9 cellular contexts compared by ENCODE assay signal in genomic region chr9:128722380-128723351, GRCh38. TPM values are rescaled to one million over a fixed set of nuclear protein-coding genes. Genes with fewer than 3 reads are reported as not detected.
A peak's percentile ranks its signal among the peaks of the same experiment; 100 is the strongest.
DNase-seq lines count a peak whose midpoint lies in the region; ATAC-seq and TF ChIP-seq lines count a peak whose summit lies in the region.
"Had no signal": no experiment of that assay in that cellular context is flagged by ENCODE, and none has a peak within 500 bp of the region (broad histone marks: within the 10 kb centered on the region; RNA-seq: fewer than 3 reads in every experiment).

No MANE protein-coding gene starts in this region.

- no peaks in the 10 kb centered on the region; the same call in 1 of the 2 replicates for H3F3A ChIP-seq in GM23338 (replicated peaks; ENCODE audit: low read depth)
- H3F3A ChIP-seq in PC-9 (ENCODE audit: insufficient read depth, low read depth): peaks cover 19% of the 10 kb centered on the region; the same call in 1 of the 2 replicates

- H4K20me1 ChIP-seq in GM23338 (replicated peaks; ENCODE audit: insufficient read depth) (no peaks in the 10 kb centered on the region; the same call in 1 of the 2 replicates), PC-9 (ENCODE audit: insufficient read depth) (no peaks in the 10 kb centered on the region; the same call in 1 of the 2 replicates)

- H3K9me3 ChIP-seq in PC-9 (ENCODE audit: insufficient read depth, low read depth) (no peaks in the 10 kb centered on the region), skeletal muscle satellite cell (replicated peaks; ENCODE audit: low read length) (no peaks in the 10 kb centered on the region)

- H3K79me2 ChIP-seq in GM23338 (replicated peaks; ENCODE audit: insufficient read depth) (no peaks in the 10 kb centered on the region; the same call in 1 of the 2 replicates), PC-9 (ENCODE audit: low read depth) (no peaks in the 10 kb centered on the region)

- peaks cover 18% of the 10 kb centered on the region for H3K4me1 Mint-ChIP-seq in GM23338
- peaks cover 27% of the 10 kb centered on the region for H3K4me1 Mint-ChIP-seq in endothelial cell (ENCODE audit: unreplicated experiment)

- ATAC-seq in GM23338 (no peak), HG03196 (IDR thresholded peaks at IDR 0.05; ENCODE audit: unreplicated experiment) (no peak)

- H3K4me3 Mint-ChIP-seq in GM23338 (peak overlapping the region; percentile 92), endothelial cell (ENCODE audit: unreplicated experiment) (peak overlapping the region; percentile 81)

- H3K9me2 ChIP-seq in GM23338 (ENCODE audit: insufficient read depth) (no peaks in the 10 kb centered on the region), PC-9 (ENCODE audit: insufficient read depth) (no peaks in the 10 kb centered on the region)

- intact Hi-C loops in PC-9 (cut with micrococcal nuclease; ENCODE audit: unreplicated experiment): loop anchor here (10.0 kb wide), 1 partner anchor 92 kb away; the partner anchor contains the start of gene ENDOG

- CTCF ChIA-PET in PC-9 (lab: Charles Lee): no interaction called here

- no peak overlapping the region for H2AFZ ChIP-seq in GM23338
- H2AFZ ChIP-seq in PC-9: no peak overlapping the region

- H3K36me3 ChIP-seq in GM23338 (ENCODE audit: insufficient read depth): no peaks in the 10 kb centered on the region
- no peaks in the 10 kb centered on the region for H3K36me3 ChIP-seq in PC-9 (ENCODE audit: low read depth)
- H3K36me3 ChIP-seq in skeletal muscle satellite cell (ENCODE audit: insufficient read depth, low read length): peaks cover 4% of the 10 kb centered on the region

- no TSS peak for BruUV-seq in PC-9 (replicated peaks; lab: Mats Ljungman, UMichigan)

- H3K4me3 ChIP-seq in GM23338 (peak overlapping the region; percentile 92), PC-9 (peak overlapping the region; percentile 80; the same call in 1 of the 2 replicates), skeletal muscle satellite cell (ENCODE audit: low read length) (peak overlapping the region; percentile 90)

- peak overlapping the region; percentile 64; the same call in 1 of the 2 replicates for H3K27ac Mint-ChIP-seq in GM23338
- peak overlapping the region; percentile 89 for H3K27ac Mint-ChIP-seq in endothelial cell (ENCODE audit: unreplicated experiment)

- no peaks in the 10 kb centered on the region; the same call in 2 of the 3 replicates for H3K9me3 Mint-ChIP-seq in GM23338
- no peaks in the 10 kb centered on the region for H3K9me3 Mint-ChIP-seq in endothelial cell (ENCODE audit: unreplicated experiment)

- POLR2A ChIA-PET in PC-9 (lab: Charles Lee; ENCODE audit: unreplicated experiment): no interaction called here

- TF ChIP-seq CTCF in GM23338 (conservative IDR thresholded peaks at IDR 0.05; ENCODE audit: low read depth in 2 of 2): no peak
- no peak for TF ChIP-seq CTCF in PC-9 (conservative IDR thresholded peaks at IDR 0.05)
- no peak for TF ChIP-seq CTCF in endothelial cell (IDR thresholded peaks at IDR 0.05; ENCODE audit: unreplicated experiment)

- no peak for DNase-seq in GM23338 (ENCODE audit: low spot score)
- DNase-seq in PC-9: no peak
- DNase-seq in endothelial cell (ENCODE audit: low spot score): no peak
- no peak for DNase-seq in T-helper 9 cell
- no peak for DNase-seq in AG20443 (ENCODE audit: low spot score)
- DNase-seq: NCI-H1105; stimulated activated CD4-positive, alpha-beta T cell treated with anti-CD3 and anti-CD28 coated beads, Interleukin-12 subunit alpha, Interleukin-12 subunit beta, amount 100 ng/mL, for 4 hours had no signal

- peak overlapping the region; percentile 97 for H3K4me2 ChIP-seq in GM23338
- H3K4me2 ChIP-seq in PC-9: peak overlapping the region; percentile 67
- H3K4me2 ChIP-seq in skeletal muscle satellite cell (ENCODE audit: low read length): peak overlapping the region; percentile 98

- H3K27ac ChIP-seq in GM23338 (ENCODE audit: low read depth) (no peak overlapping the region), PC-9 (no peak overlapping the region)

- H3K36me3 Mint-ChIP-seq in GM23338 (ENCODE audit: low read depth): peaks cover 4% of the 10 kb centered on the region; the same call in 2 of the 3 replicates
- peaks cover 13% of the 10 kb centered on the region for H3K36me3 Mint-ChIP-seq in endothelial cell (ENCODE audit: low read depth, unreplicated experiment)

- no peaks in the 10 kb centered on the region for H3K27me3 ChIP-seq in GM23338 (ENCODE audit: insufficient read depth)
- no peaks in the 10 kb centered on the region for H3K27me3 ChIP-seq in PC-9 (ENCODE audit: insufficient read depth, low read depth)
- H3K27me3 ChIP-seq in skeletal muscle satellite cell (ENCODE audit: control insufficient read depth, insufficient read depth, low read length): no peaks in the 10 kb centered on the region

- H3K27me3 Mint-ChIP-seq in GM23338 (ENCODE audit: insufficient read depth, low read depth, poor library complexity) (peaks cover 29% of the 10 kb centered on the region), endothelial cell (ENCODE audit: unreplicated experiment) (peaks cover 9% of the 10 kb centered on the region)

- H3K4me1 ChIP-seq in GM23338 (ENCODE audit: insufficient read depth): peaks cover 3% of the 10 kb centered on the region
- no peaks in the 10 kb centered on the region for H3K4me1 ChIP-seq in PC-9 (replicated peaks; ENCODE audit: insufficient read depth)
- peaks cover 18% of the 10 kb centered on the region for H3K4me1 ChIP-seq in skeletal muscle satellite cell (ENCODE audit: control insufficient read depth, insufficient read depth, low read length)

- no peak overlapping the region for H3K9ac ChIP-seq in skeletal muscle satellite cell (ENCODE audit: low read depth, low read length)

TF ChIP-seq in GM23338, 12 proteins besides CTCF, POLR2A, EP300 and RAD21 (continues in another document):
- no peak for TF ChIP-seq ETS1 (IDR thresholded peaks at IDR 0.05)

RNA-seq across cellular contexts. Expression of gene ZDHHC12, which starts 1.3 kb away (rescaled TPM):
- total RNA-seq in GM23338 (2014; rRNA removed; shearing (Covaris generic)): 54.1 and 57.9 TPM in 2 replicates
- polyA plus RNA-seq in GM23338 (2016; fragmentation: Nextera tagmentation; extraction: Ambion mirVana): 47.5 and 50.3 TPM in 2 replicates
- total RNA-seq in PC-9 (2021) (102 and 133 TPM in 2 replicates), endothelial cell (ENCODE audit: unreplicated experiment) (42.1 TPM)
- 22.9 and 28.4 TPM in 2 replicates for total RNA-seq in skeletal muscle satellite cell (2012; rRNA removed)

RNA-seq across cellular contexts. Expression of gene PKN3, which starts 20.4 kb away (rescaled TPM):
- 16.3 and 17.7 TPM in 2 replicates for total RNA-seq in GM23338 (2014; rRNA removed; shearing (Covaris generic))
- 6.2 and 6.7 TPM in 2 replicates for polyA plus RNA-seq in GM23338 (2016; fragmentation: Nextera tagmentation; extraction: Ambion mirVana)
- total RNA-seq in PC-9 (2021) (5.5 and 9.1 TPM in 2 replicates), endothelial cell (ENCODE audit: unreplicated experiment) (14.7 TPM)
- 1.3 and 2.2 TPM in 2 replicates for total RNA-seq in skeletal muscle satellite cell (2012; rRNA removed)

RNA-seq across cellular contexts. Expression of gene SET, which starts 33.6 kb away (rescaled TPM):
- total RNA-seq in GM23338 (2014; rRNA removed; shearing (Covaris generic)): 949 and 964 TPM in 2 replicates
- polyA plus RNA-seq in GM23338 (2016; fragmentation: Nextera tagmentation; extraction: Ambion mirVana): 1,113 and 1,261 TPM in 2 replicates
- total RNA-seq in PC-9 (2021) (539 and 738 TPM in 2 replicates), endothelial cell (ENCODE audit: unreplicated experiment) (420 TPM)
- total RNA-seq in skeletal muscle satellite cell (2012; rRNA removed): 329 and 459 TPM in 2 replicates

RNA-seq across cellular contexts. Expression of gene ZER1, which starts 49.1 kb away (rescaled TPM):
- 14.4 and 23.9 TPM in 2 replicates for total RNA-seq in GM23338 (2014; rRNA removed; shearing (Covaris generic))
- 6.5 and 7.0 TPM in 2 replicates for polyA plus RNA-seq in GM23338 (2016; fragmentation: Nextera tagmentation; extraction: Ambion mirVana)
- total RNA-seq in PC-9 (2021): 65.2 and 70.0 TPM in 2 replicates
- total RNA-seq in endothelial cell (ENCODE audit: unreplicated experiment): 29.2 TPM
- total RNA-seq in skeletal muscle satellite cell (2012; rRNA removed): 11.7 and 13.5 TPM in 2 replicates
